21 cellular contexts compared by ENCODE assay signal in the genomic region with DNA sequence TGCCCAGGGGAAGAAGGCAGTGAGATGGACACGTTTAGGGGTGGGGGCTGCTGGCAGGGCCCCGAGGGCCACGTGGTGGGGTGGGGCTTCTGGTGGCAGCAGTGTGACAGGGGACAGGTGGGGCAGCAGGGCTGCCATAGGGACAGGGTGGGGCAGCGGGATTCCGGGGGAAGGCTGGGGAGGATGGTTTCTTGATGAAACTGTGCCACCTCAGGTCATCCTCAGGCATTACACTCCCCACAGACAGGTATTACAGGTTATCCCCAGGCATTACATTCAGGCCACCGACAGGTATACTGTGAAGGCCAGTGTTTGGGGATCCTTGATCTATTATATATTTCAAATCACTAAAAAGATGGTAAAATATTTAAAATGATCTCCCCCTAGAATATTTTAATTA.
"Had no signal": no experiment of that assay in that cellular context is flagged by ENCODE, and none has a peak within 500 bp of the region (broad histone marks: within the 10 kb centered on the region; RNA-seq: fewer than 3 reads in every experiment).

No MANE protein-coding gene starts in this region.

- FAIRE-seq: colon had no signal

- ATAC-seq: effector memory CD8-positive, alpha-beta T cell; foreskin keratinocyte; heart left ventricle; left lobe of liver; naive thymus-derived CD4-positive, alpha-beta T cell; psoas muscle; sciatic nerve had no signal

- H3K36me3 Mint-ChIP-seq: naive thymus-derived CD4-positive, alpha-beta T cell had no signal

- H3K4me3 Mint-ChIP-seq: dendritic cell treated with granulocyte-macrophage colony-stimulating factor and Interleukin-4, amounts not matched to agents 40 ng/mL and 50 ng/mL, for 4 days; effector memory CD8-positive, alpha-beta T cell; naive thymus-derived CD4-positive, alpha-beta T cell; nephron progenitor cell had no signal

- H3K9me3 Mint-ChIP-seq: dendritic cell treated with granulocyte-macrophage colony-stimulating factor and Interleukin-4, amounts not matched to agents 40 ng/mL and 50 ng/mL, for 4 days; naive thymus-derived CD4-positive, alpha-beta T cell; nephron progenitor cell had no signal

- H3K27ac ChIP-seq: foreskin keratinocyte, heart left ventricle, psoas muscle, skin epidermis, stomach, thoracic aorta, transverse colon had no signal

- H3K36me3 ChIP-seq: heart left ventricle, stomach, thoracic aorta, transverse colon had no signal

- H3K9me3 ChIP-seq: heart left ventricle, psoas muscle, stomach, thoracic aorta, transverse colon had no signal

- H3K27me3 ChIP-seq: foreskin keratinocyte, heart left ventricle, stomach, transverse colon had no signal

- H3K27me3 Mint-ChIP-seq: dendritic cell treated with granulocyte-macrophage colony-stimulating factor and Interleukin-4, amounts not matched to agents 40 ng/mL and 50 ng/mL, for 4 days; effector memory CD8-positive, alpha-beta T cell; naive thymus-derived CD4-positive, alpha-beta T cell had no signal

- H3K4me3 ChIP-seq: heart left ventricle, psoas muscle, skin epidermis, stomach, thoracic aorta, transverse colon had no signal

- DNase-seq: effector memory CD8-positive, alpha-beta T cell; erythroblast; foreskin keratinocyte; heart left ventricle; hippocampal formation; islet precursor cell; mammary epithelial cell; naive thymus-derived CD4-positive, alpha-beta T cell; nephron progenitor cell; psoas muscle; retina; stimulated activated naive CD4-positive, alpha-beta T cell; stomach; substantia nigra; transverse colon had no signal

- H3K4me1 Mint-ChIP-seq: naive thymus-derived CD4-positive, alpha-beta T cell; nephron progenitor cell had no signal

- H3K27ac Mint-ChIP-seq: dendritic cell treated with granulocyte-macrophage colony-stimulating factor and Interleukin-4, amounts not matched to agents 40 ng/mL and 50 ng/mL, for 4 days; effector memory CD8-positive, alpha-beta T cell; naive thymus-derived CD4-positive, alpha-beta T cell; nephron progenitor cell had no signal

- H3K4me1 ChIP-seq: foreskin keratinocyte, heart left ventricle, psoas muscle, stomach, transverse colon had no signal
